In the genomic region with DNA sequence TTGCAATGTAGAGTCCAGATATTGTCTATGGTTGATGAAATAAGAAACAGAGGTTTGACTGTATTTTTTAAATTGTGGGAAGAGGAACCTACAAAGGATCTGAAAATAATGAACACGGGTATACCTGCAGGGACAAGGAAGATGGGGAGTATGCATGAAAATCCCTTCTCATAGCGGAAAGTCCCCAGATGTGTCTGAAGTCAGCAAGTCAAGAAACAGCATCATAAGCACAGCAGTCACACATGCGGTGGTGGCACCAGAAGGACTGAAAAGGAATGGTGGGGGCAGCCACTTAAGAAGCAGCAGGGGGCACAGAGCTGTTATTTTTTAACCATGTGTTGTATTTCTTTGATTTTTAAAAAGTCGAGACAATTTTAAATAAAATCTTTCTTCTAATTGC, we compare ENCODE assay signal across 15 cellular contexts.
"Had no signal": no experiment of that assay in that cellular context is flagged by ENCODE, and none has a peak within 500 bp of the region (broad histone marks: within the 10 kb centered on the region; RNA-seq: fewer than 3 reads in every experiment).

No MANE protein-coding gene starts in this region.

- H3K27ac Mint-ChIP-seq: memory B cell, nephron had no signal

- H3K9me3 Mint-ChIP-seq: memory B cell, nephron had no signal

- ATAC-seq: left lung, psoas muscle, sciatic nerve had no signal

- H3K27me3 Mint-ChIP-seq: memory B cell had no signal

- H3K4me3 Mint-ChIP-seq: memory B cell, nephron had no signal

- DNase-seq: activated naive CD4-positive, alpha-beta T cell treated with anti-CD3 and anti-CD28 coated beads, Interleukin-2, amount 50 U/mL, for 16 hours; activated T-cell treated with anti-CD3 and anti-CD28 coated beads, Interleukin-2, amount 50 U/mL, for 48 hours; caudate nucleus; colonic mucosa; effector CD4-positive, alpha-beta T cell; foreskin melanocyte; left lung; psoas muscle; stimulated activated CD4-positive, alpha-beta T cell treated with anti-CD3 and anti-CD28 coated beads, Interleukin-2, amount 100 ng/mL, for 24 hours; stomach; SW 1271; T1000 had no signal
